20 cellular contexts compared by ENCODE assay signal in genomic region chr1:235009074-235009473, GRCh38.
DNase-seq lines count a peak whose midpoint lies in the region; ATAC-seq and TF ChIP-seq lines count a peak whose summit lies in the region.
"Had no signal": no experiment of that assay in that cellular context is flagged by ENCODE, and none has a peak within 500 bp of the region (broad histone marks: within the 10 kb centered on the region; RNA-seq: fewer than 3 reads in every experiment).

No MANE protein-coding gene starts in this region.

- H3K27ac Mint-ChIP-seq in CD8-positive, alpha-beta memory T cell: peak overlapping the region in 5 of 8 donors; percentile 6 to 89 (median 55)
- peak overlapping the region; percentile 99 for H3K27ac Mint-ChIP-seq in activated B cell treated with CpG ODN at 0.5 μM for 24 hours
- H3K27ac Mint-ChIP-seq: HFFc6 had no signal

- no peak overlapping the region for H3K4me3 ChIP-seq in CD8-positive, alpha-beta memory T cell (ENCODE audit: low read length)
- H3K4me3 ChIP-seq: Peyer's patch, upper lobe of left lung had no signal

- peak overlapping the region in 2 of 7 donors; percentile 12 to 20 for H3K4me3 Mint-ChIP-seq in CD8-positive, alpha-beta memory T cell
- H3K4me3 Mint-ChIP-seq in activated B cell treated with CpG ODN at 0.5 μM for 24 hours: peak overlapping the region; percentile 7
- H3K4me3 Mint-ChIP-seq: HFFc6 had no signal

- intact Hi-C loops in activated B cell treated with CpG ODN at 0.5 μM for 24 hours (cut with micrococcal nuclease): no loop called here

- H3K36me3 Mint-ChIP-seq in CD8-positive, alpha-beta memory T cell: peaks cover 0 to 4% (median 3%) of the 10 kb centered on the region in 3 donors
- H3K36me3 Mint-ChIP-seq in activated B cell treated with CpG ODN at 0.5 μM for 24 hours (ENCODE audit: low read depth): no peaks in the 10 kb centered on the region

- no peaks in the 10 kb centered on the region for H3K36me3 ChIP-seq in CD8-positive, alpha-beta memory T cell (ENCODE audit: insufficient read depth, low read length)
- H3K36me3 ChIP-seq: Peyer's patch, upper lobe of left lung had no signal

- H3K27me3 ChIP-seq in CD8-positive, alpha-beta memory T cell (ENCODE audit: insufficient read depth, low read length, poor library complexity, severe bottlenecking): no peaks in the 10 kb centered on the region
- H3K27me3 ChIP-seq: Peyer's patch, upper lobe of left lung had no signal

- CTCF ChIA-PET in CD8-positive, alpha-beta memory T cell (lab: Charles Lee): no interaction called here
- CTCF ChIA-PET in activated B cell treated with CpG ODN at 0.5 μM for 24 hours (lab: Charles Lee): interaction anchor here (3.7 kb wide), 1 partner anchor 29 kb away, joined by 31 read pairs; no protein-coding TSS in a partner anchor

- H3K27me3 Mint-ChIP-seq in CD8-positive, alpha-beta memory T cell: peaks cover 0 to 3% of the 10 kb centered on the region in 2 donors
- no peaks in the 10 kb centered on the region for H3K27me3 Mint-ChIP-seq in activated B cell treated with CpG ODN at 0.5 μM for 24 hours

- H3K4me1 ChIP-seq in CD8-positive, alpha-beta memory T cell (ENCODE audit: insufficient read depth, low read length): peaks cover 36% of the 10 kb centered on the region

- DNase-seq in NOMO-1 treated with DMSO at 0.1 percent for 48 hours (lab: John Stamatoyannopoulos, UW; ENCODE audit: unreplicated experiment) (peak; percentile 45), NOMO-1 treated with dmso at 0.1 percent for 144 hours (lab: John Stamatoyannopoulos, UW; ENCODE audit: unreplicated experiment) (no peak), activated B cell treated with CpG ODN at 0.5 μM for 24 hours (no peak), mesenteric fat pad (ENCODE audit: low spot score) (peak; percentile 39), kidney tubule cell (ENCODE audit: low spot score) (no peak), GM19238 (ENCODE audit: insufficient read length, low spot score) (no peak), NAMALWA (ENCODE audit: low spot score) (no peak)
- no peak for DNase-seq in CD8-positive, alpha-beta memory T cell
- DNase-seq: amygdala, cerebellar nuclear complex, DMS153, foreskin fibroblast, HFFc6, left colon, NCI-H69, posterior cingulate gyrus, upper lobe of left lung had no signal

- no peak for ATAC-seq in activated B cell treated with CpG ODN at 0.5 μM for 24 hours (ENCODE audit: low read depth)

- no peaks in the 10 kb centered on the region for H3K9me3 ChIP-seq in CD8-positive, alpha-beta memory T cell (ENCODE audit: low read length)
- H3K9me3 ChIP-seq: Peyer's patch, upper lobe of left lung had no signal

- peaks cover 39 to 74% (median 52%) of the 10 kb centered on the region in 3 donors for H3K4me1 Mint-ChIP-seq in CD8-positive, alpha-beta memory T cell
- peaks cover 97% of the 10 kb centered on the region for H3K4me1 Mint-ChIP-seq in activated B cell treated with CpG ODN at 0.5 μM for 24 hours

- TF ChIP-seq CTCF in activated B cell treated with CpG ODN at 0.5 μM for 24 hours (IDR thresholded peaks at IDR 0.05): no peak

- H3K27ac ChIP-seq in CD8-positive, alpha-beta memory T cell (ENCODE audit: low read depth, low read length): no peak overlapping the region
- H3K27ac ChIP-seq: 22Rv1, Peyer's patch, VCaP had no signal

- peaks cover 0 to 4% (median 0%) of the 10 kb centered on the region in 5 donors for H3K9me3 Mint-ChIP-seq in CD8-positive, alpha-beta memory T cell
- H3K9me3 Mint-ChIP-seq in activated B cell treated with CpG ODN at 0.5 μM for 24 hours: no peaks in the 10 kb centered on the region

- POLR2A ChIA-PET in CD8-positive, alpha-beta memory T cell (lab: Charles Lee): no interaction called here
- POLR2A ChIA-PET in activated B cell treated with CpG ODN at 0.5 μM for 24 hours (lab: Charles Lee): interaction anchor here (0.8 to 8.7 kb wide), 12 partner anchors 20 to 408 kb away, joined by 3 to 214 read pairs (median 23); partner anchors contain the start of gene IRF2BP2

Comparison
In these comparisons a context has a peak if more than half of its experiments do, and no peak if none do; other contexts are left out.
1. DNase-seq: peak in NOMO-1 treated with DMSO at 0.1 percent for 48 hours (single experiment) and mesenteric fat pad (single experiment); none in NOMO-1 treated with dmso at 0.1 percent for 144 hours (single experiment), CD8-positive, alpha-beta memory T cell (0 of 5), activated B cell treated with CpG ODN at 0.5 μM for 24 hours (single experiment), kidney tubule cell (single experiment), GM19238 (single experiment) and NAMALWA (single experiment).